ENCODE assay signal across 1 cellular context in genomic region chr9:94938384-94938783, GRCh38.
TF ChIP-seq lines count a peak whose summit lies in the region.

No MANE protein-coding gene starts in this region.

TF ChIP-seq in IMR-90, 13 proteins besides CTCF, POLR2A, EP300 and RAD21:
- no peak for TF ChIP-seq CHD1 (IDR thresholded peaks at IDR 0.05; ENCODE audit: low read depth, low read length)
- no peak for TF ChIP-seq SMC3 (IDR thresholded peaks at IDR 0.05; ENCODE audit: low read depth, low read length)
- TF ChIP-seq RCOR1 (IDR thresholded peaks at IDR 0.05; ENCODE audit: insufficient replicate concordance, low read length), result no peak
- no peak for TF ChIP-seq MAZ (IDR thresholded peaks at IDR 0.05; ENCODE audit: borderline replicate concordance, low read depth, low read length)
- no peak for TF ChIP-seq BHLHE40 (IDR thresholded peaks at IDR 0.05; ENCODE audit: low read depth, low read length)
- no peak for TF ChIP-seq CEBPB (IDR thresholded peaks at IDR 0.05; ENCODE audit: low read depth, low read length)
- TF ChIP-seq RFX5 (IDR thresholded peaks at IDR 0.05; ENCODE audit: low read depth, low read length), result no peak
- TF ChIP-seq MAFK (IDR thresholded peaks at IDR 0.05; ENCODE audit: low read depth, low read length), result no peak
- TF ChIP-seq ELK1 (IDR thresholded peaks at IDR 0.05; ENCODE audit: borderline replicate concordance, low read depth, low read length), result no peak
- no peak for TF ChIP-seq USF2 (IDR thresholded peaks at IDR 0.05; ENCODE audit: low read depth, low read length)
- no peak for TF ChIP-seq MXI1 (IDR thresholded peaks at IDR 0.05; ENCODE audit: borderline replicate concordance, low read depth, low read length)
